ENCODE assay signal across 8 cellular contexts in genomic region chr14:68939893-68940613, GRCh38. TPM values are rescaled to one million over a fixed set of nuclear protein-coding genes. Genes with fewer than 3 reads are reported as not detected.
DNase-seq lines count a peak whose midpoint lies in the region; ATAC-seq and TF ChIP-seq lines count a peak whose summit lies in the region.

No MANE protein-coding gene starts in this region.

- no peak overlapping the region for H3K27ac ChIP-seq in endodermal cell (ENCODE audit: low read depth, low read length)
- H3K27ac ChIP-seq in muscle layer of duodenum (ENCODE audit: low read length) = peak overlapping the region; percentile 86

- DNase-seq in AG10803 (ENCODE audit: low read depth) = peak; percentile 97
- DNase-seq in NCI-H510A (lab: John Stamatoyannopoulos, UW) = peak; percentile 55
- DNase-seq in endodermal cell = peak; percentile 87
- no peak for DNase-seq in stimulated activated CD4-positive, alpha-beta T cell treated with anti-CD3 and anti-CD28 coated beads, Interleukin-4, amount 100 ng/mL, for 4 hours
- DNase-seq in HuH-7.5 (ENCODE audit: low spot score) = no peak
- no peak for DNase-seq in GM13976 (ENCODE audit: low spot score)

- H3K4me1 ChIP-seq in endodermal cell (ENCODE audit: control insufficient read depth, insufficient read depth, low read length) (peaks cover 49% of the 10 kb centered on the region), muscle layer of duodenum (ENCODE audit: control insufficient read depth in 1 of 2, insufficient read depth in 2 of 2, low read length in 2 of 2) (peaks cover 53 to 81% of the 10 kb centered on the region in 2 donors)

- H3K4me3 ChIP-seq in AG10803 (ENCODE audit: low read length) (no peak overlapping the region), endodermal cell (ENCODE audit: low read length) (no peak overlapping the region), muscle layer of duodenum (ENCODE audit: low read depth in 1 of 2, low read length in 2 of 2) (peak overlapping the region in 1 of 2 donors; percentile 34)

- H3K9ac ChIP-seq in endodermal cell (ENCODE audit: extremely low read depth, low read length, poor library complexity, severe bottlenecking) = no peak overlapping the region

- in situ Hi-C loops in GM13976 (cut with MboI; ENCODE audit: low sequenced_read_pairs, unreplicated experiment) = no loop called here

- H3K4me3 Mint-ChIP-seq in endodermal cell = peak overlapping the region; percentile 30

- H3K4me1 Mint-ChIP-seq in endodermal cell = peaks cover 80% of the 10 kb centered on the region

- WGBS in endodermal cell (ENCODE audit: insufficient coverage in 1 of 2, insufficient read length in 1 of 2), 2 experiments = 58 to 75% methylated on average over 8 to 9 of the region's 9 CpGs

- peaks cover 2% of the 10 kb centered on the region for H3K36me3 Mint-ChIP-seq in endodermal cell (ENCODE audit: low read depth)

- no peak for TF ChIP-seq CTCF in AG10803 (conservative IDR thresholded peaks at IDR 0.05; ENCODE audit: low read length)
- TF ChIP-seq CTCF in endodermal cell (conservative IDR thresholded peaks at IDR 0.05) = no peak
- TF ChIP-seq CTCF in GM13976 (IDR thresholded peaks at IDR 0.05; ENCODE audit: borderline replicate concordance, control extremely low read depth, extremely low read depth, insufficient read depth, missing control alignments) = no peak

- peak overlapping the region; percentile 95 for H3K27ac Mint-ChIP-seq in endodermal cell

- H3K27me3 Mint-ChIP-seq in endodermal cell (ENCODE audit: insufficient read depth) = no peaks in the 10 kb centered on the region

- H3K27me3 ChIP-seq in endodermal cell (ENCODE audit: control insufficient read depth, insufficient read depth, low read length, poor library complexity, severe bottlenecking) (no peaks in the 10 kb centered on the region), muscle layer of duodenum (ENCODE audit: low read depth, low read length) (no peaks in the 10 kb centered on the region)

- H3K9me3 ChIP-seq in endodermal cell (ENCODE audit: control insufficient read depth, low read length) = no peaks in the 10 kb centered on the region
- H3K9me3 ChIP-seq in muscle layer of duodenum (ENCODE audit: control insufficient read depth in 1 of 2, low read length in 2 of 2) = no peaks in the 10 kb centered on the region

- H3K36me3 ChIP-seq in endodermal cell (ENCODE audit: control insufficient read depth, insufficient read depth, low read length) (peaks cover 31% of the 10 kb centered on the region), muscle layer of duodenum (ENCODE audit: control insufficient read depth in 1 of 2, insufficient read depth in 2 of 2, low read length in 2 of 2) (no peaks in the 10 kb centered on the region)

- no peaks in the 10 kb centered on the region for H3K9me3 Mint-ChIP-seq in endodermal cell

- no peak for ATAC-seq in GM18867 (IDR thresholded peaks at IDR 0.05; ENCODE audit: unreplicated experiment)

RNA-seq across cellular contexts. Expression of gene ACTN1, which starts 39.0 kb away (rescaled TPM):
- total RNA-seq in endodermal cell = 100 to 1,000 TPM; 190 to 275 TPM
- 115 TPM for polyA plus RNA-seq in endodermal cell (2013, experiment 1 of 2)
- 126 TPM for polyA plus RNA-seq in endodermal cell (2013, experiment 2 of 2)

Comparison
In these comparisons a context has a peak if more than half of its experiments do, and no peak if none do; other contexts are left out.
1. DNase-seq: peak in AG10803 (single experiment), NCI-H510A (single experiment) and endodermal cell (single experiment); none in stimulated activated CD4-positive, alpha-beta T cell treated with anti-CD3 and anti-CD28 coated beads, Interleukin-4, amount 100 ng/mL, for 4 hours (0 of 2), HuH-7.5 (single experiment) and GM13976 (single experiment).